In genomic region chr2:22290293-22290692, GRCh38 we compare ENCODE assay signal across 26 cellular contexts.
"Had no signal": no experiment of that assay in that cellular context is flagged by ENCODE, and none has a peak within 500 bp of the region (broad histone marks: within the 10 kb centered on the region; RNA-seq: fewer than 3 reads in every experiment).

No MANE protein-coding gene starts in this region.

- DNase-seq: activated B cell treated with CpG ODN at 0.5 μM for 24 hours; activated CD4-positive, alpha-beta memory T cell treated with anti-CD3 and anti-CD28 coated beads, Interleukin-2, amount 10 ng/mL, durations not matched to agents 7 days and 5 days; activated CD4-positive, alpha-beta T cell treated with anti-CD3 and anti-CD28 coated beads for 1 hour; activated CD4-positive, alpha-beta T cell treated with anti-CD3 and anti-CD28 coated beads, Interleukin-2, amount 10 ng/mL, durations not matched to agents 7 days and 5 days; activated CD8-positive, alpha-beta memory T cell treated with anti-CD3 and anti-CD28 coated beads, Interleukin-2, amount 50 U/mL, for 4 hours; activated gamma-delta T cell treated with Interleukin-2 at 50 U/mL for 16 hours; activated naive CD4-positive, alpha-beta T cell treated with anti-CD3 and anti-CD28 coated beads, Interleukin-2, amount 10 ng/mL, durations not matched to agents 7 days and 5 days; activated naive CD8-positive, alpha-beta T cell treated with anti-CD3 and anti-CD28 coated beads for 36 hours; activated T-cell treated with anti-CD3 and anti-CD28 coated beads, Interleukin-2, amount 50 U/mL, for 72 hours; brain microvascular endothelial cell; cerebellar nuclear complex; MM.1S; NCI-H1092 treated with DMSO at 0.1 percent for 48 hours; NCI-H1417 treated with DMSO at 0.1 percent for 48 hours; NCI-H1694; NCI-H2029; NCI-H2107; NCI-H345; NCI-H510A; NCI-H82; PC-9; SJCRH30 had no signal

- FAIRE-seq: colon had no signal

- H3K27ac ChIP-seq: brain microvascular endothelial cell, PC-9, SJCRH30 had no signal

- H3K4me3 Mint-ChIP-seq: activated B cell treated with CpG ODN at 0.5 μM for 24 hours; activated CD4-positive, alpha-beta memory T cell treated with anti-CD3 and anti-CD28 coated beads, Interleukin-2, amount 10 ng/mL, durations not matched to agents 7 days and 5 days; activated CD4-positive, alpha-beta T cell treated with anti-CD3 and anti-CD28 coated beads, Interleukin-2, amount 10 ng/mL, durations not matched to agents 7 days and 5 days; activated naive CD4-positive, alpha-beta T cell treated with anti-CD3 and anti-CD28 coated beads, Interleukin-2, amount 10 ng/mL, durations not matched to agents 7 days and 5 days; activated naive CD8-positive, alpha-beta T cell treated with anti-CD3 and anti-CD28 coated beads for 36 hours; activated T-cell treated with anti-CD3 and anti-CD28 coated beads, Interleukin-2, amount 50 U/mL, for 72 hours; dendritic cell treated with granulocyte-macrophage colony-stimulating factor and Interleukin-4, amounts not matched to agents 40 ng/mL and 50 ng/mL, for 4 days; T-helper 1 cell treated with Interleukin-12 subunit alpha and Interleukin-12 subunit beta and Interleukin-4 antibody, amounts not matched to agents 30 μg/mL and 1 μg/mL, for 36 hours had no signal

- H3K36me3 Mint-ChIP-seq: activated naive CD4-positive, alpha-beta T cell treated with anti-CD3 and anti-CD28 coated beads, Interleukin-2, amount 10 ng/mL, durations not matched to agents 7 days and 5 days; activated naive CD8-positive, alpha-beta T cell treated with anti-CD3 and anti-CD28 coated beads for 36 hours had no signal

- H3K27ac Mint-ChIP-seq: activated B cell treated with CpG ODN at 0.5 μM for 24 hours; activated CD4-positive, alpha-beta memory T cell treated with anti-CD3 and anti-CD28 coated beads, Interleukin-2, amount 10 ng/mL, durations not matched to agents 7 days and 5 days; activated CD4-positive, alpha-beta T cell treated with anti-CD3 and anti-CD28 coated beads, Interleukin-2, amount 10 ng/mL, durations not matched to agents 7 days and 5 days; activated naive CD4-positive, alpha-beta T cell treated with anti-CD3 and anti-CD28 coated beads, Interleukin-2, amount 10 ng/mL, durations not matched to agents 7 days and 5 days; activated naive CD8-positive, alpha-beta T cell treated with anti-CD3 and anti-CD28 coated beads for 36 hours; activated T-cell treated with anti-CD3 and anti-CD28 coated beads, Interleukin-2, amount 50 U/mL, for 72 hours; activated T-helper 2 cell treated with anti-CD3 and anti-CD28 coated beads, Interferon-gamma antibody, Interleukin-2, Interleukin-4, amounts not matched to agents 10 μg/mL and 5 μg/mL and 100 μg/mL, durations not matched to agents 14 hours and 24 hours and 36 hours; dendritic cell treated with granulocyte-macrophage colony-stimulating factor and Interleukin-4, amounts not matched to agents 40 ng/mL and 50 ng/mL, for 4 days; T-helper 1 cell treated with Interleukin-12 subunit alpha and Interleukin-12 subunit beta and Interleukin-4 antibody, amounts not matched to agents 30 μg/mL and 1 μg/mL, for 36 hours had no signal

- H3K4me1 Mint-ChIP-seq: activated B cell treated with CpG ODN at 0.5 μM for 24 hours; activated CD4-positive, alpha-beta memory T cell treated with anti-CD3 and anti-CD28 coated beads, Interleukin-2, amount 10 ng/mL, durations not matched to agents 7 days and 5 days; activated CD4-positive, alpha-beta T cell treated with anti-CD3 and anti-CD28 coated beads, Interleukin-2, amount 10 ng/mL, durations not matched to agents 7 days and 5 days; activated naive CD4-positive, alpha-beta T cell treated with anti-CD3 and anti-CD28 coated beads, Interleukin-2, amount 10 ng/mL, durations not matched to agents 7 days and 5 days; activated naive CD8-positive, alpha-beta T cell treated with anti-CD3 and anti-CD28 coated beads for 36 hours had no signal

- H3K27me3 Mint-ChIP-seq: activated B cell treated with CpG ODN at 0.5 μM for 24 hours; activated CD4-positive, alpha-beta memory T cell treated with anti-CD3 and anti-CD28 coated beads, Interleukin-2, amount 10 ng/mL, durations not matched to agents 7 days and 5 days; activated CD4-positive, alpha-beta T cell treated with anti-CD3 and anti-CD28 coated beads, Interleukin-2, amount 10 ng/mL, durations not matched to agents 7 days and 5 days; activated naive CD4-positive, alpha-beta T cell treated with anti-CD3 and anti-CD28 coated beads, Interleukin-2, amount 10 ng/mL, durations not matched to agents 7 days and 5 days; activated naive CD8-positive, alpha-beta T cell treated with anti-CD3 and anti-CD28 coated beads for 36 hours had no signal

- ATAC-seq: activated T-cell treated with anti-CD3 and anti-CD28 coated beads, Interleukin-2, amount 50 U/mL, for 72 hours had no signal

- H3K9me3 Mint-ChIP-seq: activated B cell treated with CpG ODN at 0.5 μM for 24 hours; dendritic cell treated with granulocyte-macrophage colony-stimulating factor and Interleukin-4, amounts not matched to agents 40 ng/mL and 50 ng/mL, for 4 days had no signal
